Comparison of ENCODE assay signal across 27 cellular contexts in genomic region chr19:29129148-29129547, GRCh38.
"Had no signal": no experiment of that assay in that cellular context is flagged by ENCODE, and none has a peak within 500 bp of the region (broad histone marks: within the 10 kb centered on the region; RNA-seq: fewer than 3 reads in every experiment).

No MANE protein-coding gene starts in this region.

- H2AFZ ChIP-seq: neural progenitor cell had no signal

- H3K4me3 ChIP-seq: neural progenitor cell, pancreas, psoas muscle, right lobe of liver, sigmoid colon, stomach, thoracic aorta, thyroid gland, tibial nerve, upper lobe of right lung, uterus had no signal

- H3K4me1 Mint-ChIP-seq: naive thymus-derived CD4-positive, alpha-beta T cell; natural killer cell; neural progenitor cell; stimulated activated effector memory CD8-positive, alpha-beta T cell treated with anti-CD3 and anti-CD28 coated beads, Interleukin-12 subunit alpha, Interleukin-12 subunit beta, amount 100 ng/mL, for 72 hours; stimulated activated naive B cell treated with anti-CD40 and anti-IgM and Interleukin-4, amounts not matched to agents 10 μg/mL and 1 μg/mL and 100 μg/mL, for 72 hours had no signal

- H3K4me1 ChIP-seq: neural progenitor cell, pancreas, psoas muscle, right lobe of liver, sigmoid colon, stomach, thyroid gland, tibial nerve, upper lobe of right lung, uterus had no signal

- H3K9me3 ChIP-seq: neutrophil, pancreas, psoas muscle, right lobe of liver, sigmoid colon, thoracic aorta, thyroid gland, upper lobe of right lung, uterus had no signal

- H3K9ac ChIP-seq: neural progenitor cell had no signal

- H3K4me3 Mint-ChIP-seq: naive thymus-derived CD4-positive, alpha-beta T cell; natural killer cell; nephron; neural progenitor cell; stimulated activated effector memory CD8-positive, alpha-beta T cell treated with anti-CD3 and anti-CD28 coated beads, Interleukin-12 subunit alpha, Interleukin-12 subunit beta, amount 100 ng/mL, for 72 hours; stimulated activated naive B cell treated with anti-CD40 and anti-IgM and Interleukin-4, amounts not matched to agents 10 μg/mL and 1 μg/mL and 100 μg/mL, for 72 hours; stimulated activated naive CD8-positive, alpha-beta T cell treated with anti-CD3 and anti-CD28 coated beads, Interleukin-15, Interleukin-2, amounts not matched to agents 100 ng/mL and 50 ng/mL, for 24 hours; type B pancreatic cell had no signal

- H3K36me3 ChIP-seq: neural progenitor cell, neutrophil, pancreas, right lobe of liver, sigmoid colon, stomach, thoracic aorta, thyroid gland, tibial nerve, upper lobe of right lung, uterus had no signal

- H3K36me3 Mint-ChIP-seq: natural killer cell; neural progenitor cell; stimulated activated effector memory CD8-positive, alpha-beta T cell treated with anti-CD3 and anti-CD28 coated beads, Interleukin-12 subunit alpha, Interleukin-12 subunit beta, amount 100 ng/mL, for 72 hours; stimulated activated naive B cell treated with anti-CD40 and anti-IgM and Interleukin-4, amounts not matched to agents 10 μg/mL and 1 μg/mL and 100 μg/mL, for 72 hours; type B pancreatic cell had no signal

- H3K9me3 Mint-ChIP-seq: type B pancreatic cell had no signal

- H3K27me3 Mint-ChIP-seq: stimulated activated naive B cell treated with anti-CD40 and anti-IgM and Interleukin-4, amounts not matched to agents 10 μg/mL and 1 μg/mL and 100 μg/mL, for 72 hours; stimulated activated naive CD8-positive, alpha-beta T cell treated with anti-CD3 and anti-CD28 coated beads, Interleukin-15, Interleukin-2, amounts not matched to agents 100 ng/mL and 50 ng/mL, for 24 hours had no signal

- DNase-seq: naive thymus-derived CD4-positive, alpha-beta T cell; natural killer cell; nucleus accumbens; pancreas; psoas muscle; right cardiac atrium; right lobe of liver; sigmoid colon; small intestine; stimulated activated CD4-positive, alpha-beta T cell treated with anti-CD3 and anti-CD28 coated beads, Interleukin-15, amount 100 ng/mL, for 24 hours; stimulated activated CD4-positive, alpha-beta T cell treated with anti-CD3 and anti-CD28 coated beads, Interleukin-2, amount 100 ng/mL, for 24 hours; stimulated activated CD4-positive, alpha-beta T cell treated with anti-CD3 and anti-CD28 coated beads, Interleukin-2, amount 100 ng/mL, for 48 hours; stimulated activated CD4-positive, alpha-beta T cell treated with anti-CD3 and anti-CD28 coated beads, Interleukin-4, amount 100 ng/mL, for 24 hours; stimulated activated naive B cell treated with anti-CD40 and anti-IgM and Interleukin-4, amounts not matched to agents 10 μg/mL and 1 μg/mL and 100 μg/mL, for 72 hours; stimulated activated naive CD4-positive, alpha-beta T cell treated with Interleukin-2 at 50 U/mL for 16 hours; stomach; thyroid gland; upper lobe of right lung; uterus had no signal

- H3K27me3 ChIP-seq: neural progenitor cell, pancreas, right lobe of liver, sigmoid colon, thyroid gland, tibial nerve, uterus had no signal

- ATAC-seq: naive thymus-derived CD4-positive, alpha-beta T cell; natural killer cell; pancreas; psoas muscle; right cardiac atrium; right lobe of liver; stimulated activated effector memory CD8-positive, alpha-beta T cell treated with anti-CD3 and anti-CD28 coated beads, Interleukin-12 subunit alpha, Interleukin-12 subunit beta, amount 100 ng/mL, for 72 hours; stimulated activated naive B cell treated with anti-CD40 and anti-IgM and Interleukin-4, amounts not matched to agents 10 μg/mL and 1 μg/mL and 100 μg/mL, for 72 hours; upper lobe of right lung had no signal

- H3K4me2 ChIP-seq: neural progenitor cell had no signal

- H3K27ac ChIP-seq: neural progenitor cell, neutrophil, pancreas, psoas muscle, right lobe of liver, sigmoid colon, stomach, thoracic aorta, thyroid gland, tibial nerve, upper lobe of right lung, uterus had no signal
